9 cellular contexts compared by ENCODE assay signal in genomic region chr2:174004900-174005605, GRCh38. TPM values are rescaled to one million over a fixed set of nuclear protein-coding genes. Genes with fewer than 3 reads are reported as not detected.
DNase-seq lines count a peak whose midpoint lies in the region; ATAC-seq and TF ChIP-seq lines count a peak whose summit lies in the region.
"Had no signal": no experiment of that assay in that cellular context is flagged by ENCODE, and none has a peak within 500 bp of the region (broad histone marks: within the 10 kb centered on the region; RNA-seq: fewer than 3 reads in every experiment).

No MANE protein-coding gene starts in this region.

- H3K4me1 ChIP-seq in BLaER1 (peaks cover 40% of the 10 kb centered on the region), hepatocyte (ENCODE audit: insufficient read depth) (peaks cover 23% of the 10 kb centered on the region)

- H3K4me2 ChIP-seq in BLaER1 (peak overlapping the region; percentile 77; the same call in 1 of the 2 replicates), hepatocyte (peak overlapping the region; percentile 36)
- H3K4me2 ChIP-seq: KMS-11 had no signal

- no peak overlapping the region for H3K9ac ChIP-seq in BLaER1
- H3K9ac ChIP-seq: KMS-11 had no signal

- no peaks in the 10 kb centered on the region for H3K36me3 ChIP-seq in BLaER1
- H3K36me3 ChIP-seq in hepatocyte (replicated peaks; ENCODE audit: insufficient read depth, low read depth): no peaks in the 10 kb centered on the region

- H3K79me2 ChIP-seq in hepatocyte: no peaks in the 10 kb centered on the region

- peak; percentile 85 for ATAC-seq in GM21786 (IDR thresholded peaks at IDR 0.05; ENCODE audit: unreplicated experiment)
- ATAC-seq in SK-N-SH treated with all-trans-retinoic acid at 6 μM for 48 hours: peak; percentile 70

- H3K9me3 ChIP-seq in BLaER1: no peaks in the 10 kb centered on the region
- H3K9me3 ChIP-seq in hepatocyte (ENCODE audit: low read depth): no peaks in the 10 kb centered on the region

- TF ChIP-seq CTCF in hepatocyte (IDR thresholded peaks at IDR 0.05; ENCODE audit: poor library complexity): no peak

- POLR2A ChIA-PET in HEK293T (lab: Yijun Ruan, JAX): no interaction called here

- CTCF ChIA-PET in HEK293T (lab: Yijun Ruan, JAX): no interaction called here

- WGBS in hepatocyte (ENCODE audit: low lambda C conversion rate, missing lambda C conversion rate): 54% methylated on average over 4 of the region's 4 CpGs

- DNase-seq in hepatocyte (ENCODE audit: low spot score) (peak; percentile 53), pons (ENCODE audit: low spot score) (no peak), NCI-H146 treated with DMSO at 0.1 percent for 48 hours (lab: John Stamatoyannopoulos, UW; ENCODE audit: unreplicated experiment) (no peak), HEK293T (ENCODE audit: extremely low spot score) (no peak)
- no peak for DNase-seq in activated effector memory CD4-positive, alpha-beta T cell treated with Interleukin-2 at 50 U/mL for 16 hours

- H3K27me3 ChIP-seq in BLaER1 (no peaks in the 10 kb centered on the region), hepatocyte (no peaks in the 10 kb centered on the region)

- no peak overlapping the region for H2AFZ ChIP-seq in hepatocyte

- H4K20me1 ChIP-seq in BLaER1 (no peaks in the 10 kb centered on the region), hepatocyte (ENCODE audit: insufficient read depth, poor library complexity, severe bottlenecking) (no peaks in the 10 kb centered on the region)

- H3K27ac ChIP-seq in BLaER1 (no peak overlapping the region), hepatocyte (peak overlapping the region; percentile 73)
- H3K27ac ChIP-seq: KMS-11 had no signal

- H3K9me2 ChIP-seq in hepatocyte (replicated peaks; ENCODE audit: insufficient read depth): no peaks in the 10 kb centered on the region

- H3K4me3 ChIP-seq in BLaER1: no peak overlapping the region
- H3K4me3 ChIP-seq in hepatocyte: no peak overlapping the region

TF ChIP-seq in SK-N-SH treated with all-trans-retinoic acid at 6 μM for 48 hours, 23 proteins besides CTCF, POLR2A, EP300 and RAD21:
- no peak for TF ChIP-seq POU6F1 (CRISPR knock-in tag; IDR thresholded peaks at IDR 0.05; ENCODE audit: borderline replicate concordance, low read depth)
- TF ChIP-seq ZFP3 (CRISPR knock-in tag; IDR thresholded peaks at IDR 0.05): no peak
- TF ChIP-seq SNAI2 (CRISPR knock-in tag; IDR thresholded peaks at IDR 0.05): no peak
- TF ChIP-seq ZNF8 (CRISPR knock-in tag; IDR thresholded peaks at IDR 0.05): no peak
- TF ChIP-seq ZFP30 (CRISPR knock-in tag; IDR thresholded peaks at IDR 0.05): no peak

TF ChIP-seq in HEK293T, 16 proteins besides CTCF, POLR2A, EP300 and RAD21:
- TF ChIP-seq HDGF (IDR thresholded peaks at IDR 0.05; ENCODE audit: borderline replicate concordance) (no peak), CTBP1 (IDR thresholded peaks at IDR 0.05; ENCODE audit: borderline replicate concordance) (no peak), L3MBTL2 (conservative IDR thresholded peaks at IDR 0.05) (no peak), FOXM1 (IDR thresholded peaks at IDR 0.05; ENCODE audit: borderline replicate concordance) (no peak)

RNA-seq across cellular contexts. Expression of gene SP3, which starts 39.9 kb away (rescaled TPM):
- total RNA-seq in hepatocyte: 110 and 133 TPM in 2 replicates
- polyA plus RNA-seq in hepatocyte: 37.2 and 38.6 TPM in 2 replicates
